ENCODE assay signal across 1 cellular context in genomic region chr12:90355701-90356345, GRCh38.
TF ChIP-seq lines count a peak whose summit lies in the region.

No MANE protein-coding gene starts in this region.

TF ChIP-seq in GM23338, 12 proteins besides CTCF, POLR2A, EP300 and RAD21 (continued from another document):
- TF ChIP-seq REST (IDR thresholded peaks at IDR 0.05; ENCODE audit: unreplicated experiment) (no peak), JUNB (IDR thresholded peaks at IDR 0.05; ENCODE audit: unreplicated experiment) (no peak), ETS1 (IDR thresholded peaks at IDR 0.05) (no peak)
- TF ChIP-seq, protein P1, sequence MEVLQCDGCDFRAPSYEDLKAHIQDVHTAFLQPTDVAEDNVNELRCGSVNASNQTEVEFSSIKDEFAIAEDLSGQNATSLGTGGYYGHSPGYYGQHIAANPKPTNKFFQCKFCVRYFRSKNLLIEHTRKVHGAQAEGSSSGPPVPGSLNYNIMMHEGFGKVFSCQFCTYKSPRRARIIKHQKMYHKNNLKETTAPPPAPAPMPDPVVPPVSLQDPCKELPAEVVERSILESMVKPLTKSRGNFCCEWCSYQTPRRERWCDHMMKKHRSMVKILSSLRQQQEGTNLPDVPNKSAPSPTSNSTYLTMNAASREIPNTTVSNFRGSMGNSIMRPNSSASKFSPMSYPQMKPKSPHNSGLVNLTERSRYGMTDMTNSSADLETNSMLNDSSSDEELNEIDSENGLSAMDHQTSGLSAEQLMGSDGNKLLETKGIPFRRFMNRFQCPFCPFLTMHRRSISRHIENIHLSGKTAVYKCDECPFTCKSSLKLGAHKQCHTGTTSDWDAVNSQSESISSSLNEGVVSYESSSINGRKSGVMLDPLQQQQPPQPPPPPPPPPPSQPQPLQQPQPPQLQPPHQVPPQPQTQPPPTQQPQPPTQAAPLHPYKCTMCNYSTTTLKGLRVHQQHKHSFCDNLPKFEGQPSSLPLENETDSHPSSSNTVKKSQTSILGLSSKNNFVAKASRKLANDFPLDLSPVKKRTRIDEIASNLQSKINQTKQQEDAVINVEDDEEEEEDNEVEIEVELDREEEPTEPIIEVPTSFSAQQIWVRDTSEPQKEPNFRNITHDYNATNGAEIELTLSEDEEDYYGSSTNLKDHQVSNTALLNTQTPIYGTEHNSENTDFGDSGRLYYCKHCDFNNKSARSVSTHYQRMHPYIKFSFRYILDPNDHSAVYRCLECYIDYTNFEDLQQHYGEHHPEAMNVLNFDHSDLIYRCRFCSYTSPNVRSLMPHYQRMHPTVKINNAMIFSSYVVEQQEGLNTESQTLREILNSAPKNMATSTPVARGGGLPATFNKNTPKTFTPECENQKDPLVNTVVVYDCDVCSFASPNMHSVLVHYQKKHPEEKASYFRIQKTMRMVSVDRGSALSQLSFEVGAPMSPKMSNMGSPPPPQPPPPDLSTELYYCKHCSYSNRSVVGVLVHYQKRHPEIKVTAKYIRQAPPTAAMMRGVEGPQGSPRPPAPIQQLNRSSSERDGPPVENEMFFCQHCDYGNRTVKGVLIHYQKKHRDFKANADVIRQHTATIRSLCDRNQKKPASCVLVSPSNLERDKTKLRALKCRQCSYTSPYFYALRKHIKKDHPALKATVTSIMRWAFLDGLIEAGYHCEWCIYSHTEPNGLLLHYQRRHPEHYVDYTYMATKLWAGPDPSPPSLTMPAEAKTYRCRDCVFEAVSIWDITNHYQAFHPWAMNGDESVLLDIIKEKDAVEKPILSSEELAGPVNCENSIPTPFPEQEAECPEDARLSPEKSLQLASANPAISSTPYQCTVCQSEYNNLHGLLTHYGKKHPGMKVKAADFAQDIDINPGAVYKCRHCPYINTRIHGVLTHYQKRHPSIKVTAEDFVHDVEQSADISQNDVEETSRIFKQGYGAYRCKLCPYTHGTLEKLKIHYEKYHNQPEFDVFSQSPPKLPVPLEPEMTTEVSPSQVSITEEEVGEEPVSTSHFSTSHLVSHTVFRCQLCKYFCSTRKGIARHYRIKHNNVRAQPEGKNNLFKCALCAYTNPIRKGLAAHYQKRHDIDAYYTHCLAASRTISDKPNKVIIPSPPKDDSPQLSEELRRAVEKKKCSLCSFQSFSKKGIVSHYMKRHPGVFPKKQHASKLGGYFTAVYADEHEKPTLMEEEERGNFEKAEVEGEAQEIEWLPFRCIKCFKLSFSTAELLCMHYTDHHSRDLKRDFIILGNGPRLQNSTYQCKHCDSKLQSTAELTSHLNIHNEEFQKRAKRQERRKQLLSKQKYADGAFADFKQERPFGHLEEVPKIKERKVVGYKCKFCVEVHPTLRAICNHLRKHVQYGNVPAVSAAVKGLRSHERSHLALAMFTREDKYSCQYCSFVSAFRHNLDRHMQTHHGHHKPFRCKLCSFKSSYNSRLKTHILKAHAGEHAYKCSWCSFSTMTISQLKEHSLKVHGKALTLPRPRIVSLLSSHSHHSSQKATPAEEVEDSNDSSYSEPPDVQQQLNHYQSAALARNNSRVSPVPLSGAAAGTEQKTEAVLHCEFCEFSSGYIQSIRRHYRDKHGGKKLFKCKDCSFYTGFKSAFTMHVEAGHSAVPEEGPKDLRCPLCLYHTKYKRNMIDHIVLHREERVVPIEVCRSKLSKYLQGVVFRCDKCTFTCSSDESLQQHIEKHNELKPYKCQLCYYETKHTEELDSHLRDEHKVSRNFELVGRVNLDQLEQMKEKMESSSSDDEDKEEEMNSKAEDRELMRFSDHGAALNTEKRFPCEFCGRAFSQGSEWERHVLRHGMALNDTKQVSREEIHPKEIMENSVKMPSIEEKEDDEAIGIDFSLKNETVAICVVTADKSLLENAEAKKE (CRISPR knock-in tag; IDR thresholded peaks at IDR 0.05): no peak
